In the genomic region with DNA sequence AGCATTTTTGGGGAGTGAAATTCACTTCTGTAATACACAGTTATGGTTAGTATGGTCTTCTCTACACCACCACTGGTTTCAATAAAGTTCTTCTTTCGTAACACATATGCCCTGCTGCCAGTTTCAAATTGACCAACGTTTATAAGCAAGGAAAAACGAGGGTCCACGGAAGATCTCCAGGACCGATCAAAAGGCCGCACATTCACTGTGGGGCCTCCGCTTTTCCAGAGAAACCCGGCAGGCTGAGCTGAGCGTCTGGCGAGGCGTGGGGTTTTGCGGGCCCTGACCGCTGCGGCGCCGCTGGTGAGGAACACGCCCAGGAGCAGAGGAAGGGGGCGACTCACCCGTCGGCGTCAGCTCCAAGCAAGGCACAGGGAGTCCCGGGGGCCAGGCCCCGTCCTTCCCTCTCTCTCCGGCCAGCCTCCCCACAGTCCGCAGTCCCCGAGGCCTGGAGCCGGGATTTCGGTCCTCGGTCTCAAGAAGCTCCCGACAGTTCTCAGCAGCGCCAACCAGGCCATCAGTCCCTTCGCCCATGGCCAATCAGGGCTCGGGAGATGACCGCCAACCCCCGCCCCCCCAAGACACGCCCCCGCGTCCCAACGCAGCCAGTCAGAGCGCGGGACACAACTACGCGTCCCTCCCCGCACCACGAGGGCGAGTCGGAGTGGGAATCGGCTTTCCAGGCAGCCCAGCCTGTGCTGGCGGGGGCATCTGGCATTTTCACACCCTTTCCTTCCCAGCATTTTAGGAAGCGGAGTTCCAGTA, we compare ENCODE assay signal across 8 cellular contexts. TPM values are rescaled to one million over a fixed set of nuclear protein-coding genes. Genes with fewer than 3 reads are reported as not detected.
DNase-seq lines count a peak whose midpoint lies in the region; ATAC-seq and TF ChIP-seq lines count a peak whose summit lies in the region.

A gene with protein sequence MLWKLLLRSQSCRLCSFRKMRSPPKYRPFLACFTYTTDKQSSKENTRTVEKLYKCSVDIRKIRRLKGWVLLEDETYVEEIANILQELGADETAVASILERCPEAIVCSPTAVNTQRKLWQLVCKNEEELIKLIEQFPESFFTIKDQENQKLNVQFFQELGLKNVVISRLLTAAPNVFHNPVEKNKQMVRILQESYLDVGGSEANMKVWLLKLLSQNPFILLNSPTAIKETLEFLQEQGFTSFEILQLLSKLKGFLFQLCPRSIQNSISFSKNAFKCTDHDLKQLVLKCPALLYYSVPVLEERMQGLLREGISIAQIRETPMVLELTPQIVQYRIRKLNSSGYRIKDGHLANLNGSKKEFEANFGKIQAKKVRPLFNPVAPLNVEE (minus strand): TSS at position 522 of the 765 bp plus-strand sequence. CDS start 8,432 bp downstream, outside the sequence.

- H3K27ac Mint-ChIP-seq in natural killer cell treated with Interleukin-12 subunit alpha and Interleukin-12 subunit beta and Interleukin-15 and Interleukin-18, amount 100 ng/mL, for 72 hours = peak within 1 kb of the TSS; percentile 93 to 97

- H3K4me3 ChIP-seq in fibroblast of pulmonary artery (replicated peaks; ENCODE audit: low read depth, low read length) = peak within 1 kb of the TSS; percentile 76

- peak within 1 kb of the TSS; percentile 53 for H3K27ac ChIP-seq in KOPT-K1 (ENCODE audit: low read depth, low read length, poor library complexity, severe bottlenecking)

- H3K36me3 ChIP-seq in KOPT-K1 (ENCODE audit: insufficient read depth, low read length) = no peaks in the 10 kb centered on the region

- peaks cover 4% of the 10 kb centered on the region for H3K9me3 Mint-ChIP-seq in natural killer cell treated with Interleukin-12 subunit alpha and Interleukin-12 subunit beta and Interleukin-15 and Interleukin-18, amount 100 ng/mL, for 72 hours

- peaks cover 26% of the 10 kb centered on the region for H3K36me3 Mint-ChIP-seq in natural killer cell treated with Interleukin-12 subunit alpha and Interleukin-12 subunit beta and Interleukin-15 and Interleukin-18, amount 100 ng/mL, for 72 hours

- peak; percentile 96 for ATAC-seq in GM21786 (IDR thresholded peaks at IDR 0.05; ENCODE audit: unreplicated experiment)
- peak; percentile 99 for ATAC-seq in natural killer cell treated with Interleukin-12 subunit alpha and Interleukin-12 subunit beta and Interleukin-15 and Interleukin-18, amount 100 ng/mL, for 72 hours

- no peaks in the 10 kb centered on the region for H3K9me3 ChIP-seq in KOPT-K1 (ENCODE audit: insufficient read depth, low read length, poor library complexity, severe bottlenecking)

- no peak for TF ChIP-seq CTCF in fibroblast of pulmonary artery (IDR thresholded peaks at IDR 0.05; ENCODE audit: low read length, missing control alignments)

- DNase-seq in DMS79 treated with DMSO at 0.1 percent for 48 hours (lab: John Stamatoyannopoulos, UW) = peak; percentile 86
- peak; percentile 94 for DNase-seq in RPMI7951 (ENCODE audit: low read depth)
- DNase-seq in activated effector memory CD4-positive, alpha-beta T cell treated with Interleukin-2 at 50 U/mL for 16 hours = peak; percentile 73
- DNase-seq in fibroblast of pulmonary artery (ENCODE audit: low read depth) = peak; percentile 95
- DNase-seq in natural killer cell treated with Interleukin-12 subunit alpha and Interleukin-12 subunit beta and Interleukin-15 and Interleukin-18, amount 100 ng/mL, for 72 hours (ENCODE audit: low spot score) = peak; percentile 90
- peak; percentile 85 for DNase-seq in stimulated activated naive CD4-positive, alpha-beta T cell treated with Interleukin-2 at 50 U/mL for 16 hours (lab: John Stamatoyannopoulos, UW)

- H3K27me3 Mint-ChIP-seq in natural killer cell treated with Interleukin-12 subunit alpha and Interleukin-12 subunit beta and Interleukin-15 and Interleukin-18, amount 100 ng/mL, for 72 hours = no peaks in the 10 kb centered on the region

- H3K4me1 Mint-ChIP-seq in natural killer cell treated with Interleukin-12 subunit alpha and Interleukin-12 subunit beta and Interleukin-15 and Interleukin-18, amount 100 ng/mL, for 72 hours (ENCODE audit: low read depth in 2 of 2) = peaks cover 35 to 46% of the 10 kb centered on the region in 2 donors

- peak within 1 kb of the TSS; percentile 97 for H3K4me3 Mint-ChIP-seq in natural killer cell treated with Interleukin-12 subunit alpha and Interleukin-12 subunit beta and Interleukin-15 and Interleukin-18, amount 100 ng/mL, for 72 hours

RNA-seq across cellular contexts. Expression of the gene that starts here (rescaled TPM):
- total RNA-seq in RPMI7951 (2014; rRNA removed; shearing (Covaris generic)) = 5.6 and 7.7 TPM in 2 replicates
- total RNA-seq in natural killer cell treated with Interleukin-12 subunit alpha and Interleukin-12 subunit beta and Interleukin-15 and Interleukin-18, amount 100 ng/mL, for 72 hours = 1 to 10 TPM; 8.0 to 9.0 TPM

Comparison
In these comparisons a context has a peak if more than half of its experiments do, and no peak if none do; other contexts are left out.
1. Peak in every context shown above with its lines: DNase-seq, ATAC-seq, H3K4me3 ChIP-seq and H3K27ac ChIP-seq.